Comparison of ENCODE assay signal across 5 cellular contexts in genomic region chr13:110028311-110028710, GRCh38.
"Had no signal": no experiment of that assay in that cellular context is flagged by ENCODE, and none has a peak within 500 bp of the region (broad histone marks: within the 10 kb centered on the region; RNA-seq: fewer than 3 reads in every experiment).

No MANE protein-coding gene starts in this region.

- H3K4me3 ChIP-seq: GM23248, K562 had no signal

- H3K27ac ChIP-seq: GM23248 had no signal

- H3K4me3 Mint-ChIP-seq: H9 had no signal

- H3K9me3 Mint-ChIP-seq: H9 had no signal

- ATAC-seq: K562 had no signal

- DNase-seq: GM23248, H9, HCEC 1CT, IMR-90 had no signal
